12 cellular contexts compared by ENCODE assay signal in genomic region chr3:129599073-129599472, GRCh38. TPM values are rescaled to one million over a fixed set of nuclear protein-coding genes. Genes with fewer than 3 reads are reported as not detected.
DNase-seq lines count a peak whose midpoint lies in the region; ATAC-seq and TF ChIP-seq lines count a peak whose summit lies in the region.
"Had no signal": no experiment of that assay in that cellular context is flagged by ENCODE, and none has a peak within 500 bp of the region (broad histone marks: within the 10 kb centered on the region; RNA-seq: fewer than 3 reads in every experiment).

No MANE protein-coding gene starts in this region.

- TF ChIP-seq RAD21 in SK-N-SH (IDR thresholded peaks at IDR 0.05; ENCODE audit: low read length), result no peak

- intact Hi-C loops in dorsolateral prefrontal cortex (cut with DNase I), result no loop called here

- H3K36me3 Mint-ChIP-seq in natural killer cell treated with Interleukin-12 subunit alpha and Interleukin-12 subunit beta and Interleukin-15 and Interleukin-18, amount 100 ng/mL, for 72 hours, result no peaks in the 10 kb centered on the region
- H3K36me3 Mint-ChIP-seq: activated CD8-positive, alpha-beta memory T cell treated with anti-CD3 and anti-CD28 coated beads, Interleukin-2, amount 10 ng/mL, durations not matched to agents 7 days and 5 days; activated naive CD8-positive, alpha-beta T cell treated with anti-CD3 and anti-CD28 coated beads for 36 hours; naive thymus-derived CD4-positive, alpha-beta T cell had no signal

- no peak overlapping the region for H3K4me3 ChIP-seq in SK-N-SH (ENCODE audit: low read depth in 2 of 2, low read length in 1 of 2)
- peak overlapping the region in 5 of 59 donors; percentile 3 to 28 (median 5) for H3K4me3 ChIP-seq in dorsolateral prefrontal cortex
- H3K4me3 ChIP-seq in muscle layer of colon (ENCODE audit: low read depth in 1 of 2, low read length in 2 of 2), result no peak overlapping the region
- no peak overlapping the region for H3K4me3 ChIP-seq in tibial nerve

- no peaks in the 10 kb centered on the region for H3K9me3 Mint-ChIP-seq in natural killer cell treated with Interleukin-12 subunit alpha and Interleukin-12 subunit beta and Interleukin-15 and Interleukin-18, amount 100 ng/mL, for 72 hours
- H3K9me3 Mint-ChIP-seq: activated naive CD8-positive, alpha-beta T cell treated with anti-CD3 and anti-CD28 coated beads for 36 hours; naive thymus-derived CD4-positive, alpha-beta T cell had no signal

- H3F3A ChIP-seq in SK-N-SH (replicated peaks; ENCODE audit: insufficient read depth), result peaks cover 7% of the 10 kb centered on the region

- DNase-seq in SK-N-SH (no peak), dorsolateral prefrontal cortex (no peak), tibial nerve (ENCODE audit: low spot score in 2 of 2) (no peak), NCI-H2196 (lab: John Stamatoyannopoulos, UW; ENCODE audit: unreplicated experiment) (no peak)
- DNase-seq in natural killer cell treated with Interleukin-12 subunit alpha and Interleukin-12 subunit beta and Interleukin-15 and Interleukin-18, amount 100 ng/mL, for 72 hours (ENCODE audit: low spot score), result no peak
- DNase-seq: activated CD8-positive, alpha-beta memory T cell treated with anti-CD3 and anti-CD28 coated beads, Interleukin-2, amount 10 ng/mL, durations not matched to agents 7 days and 5 days; activated naive CD8-positive, alpha-beta T cell treated with anti-CD3 and anti-CD28 coated beads for 36 hours; naive thymus-derived CD4-positive, alpha-beta T cell had no signal

- H3K4me3 Mint-ChIP-seq in natural killer cell treated with Interleukin-12 subunit alpha and Interleukin-12 subunit beta and Interleukin-15 and Interleukin-18, amount 100 ng/mL, for 72 hours, result no peak overlapping the region
- H3K4me3 Mint-ChIP-seq: activated CD8-positive, alpha-beta memory T cell treated with anti-CD3 and anti-CD28 coated beads, Interleukin-2, amount 10 ng/mL, durations not matched to agents 7 days and 5 days; activated naive CD8-positive, alpha-beta T cell treated with anti-CD3 and anti-CD28 coated beads for 36 hours; naive thymus-derived CD4-positive, alpha-beta T cell had no signal

- TF ChIP-seq EP300 in SK-N-SH (IDR thresholded peaks at IDR 0.05; ENCODE audit: borderline replicate concordance in 1 of 2, low read depth in 1 of 2, low read length in 1 of 2), result no peak
- TF ChIP-seq EP300 in tibial nerve (IDR thresholded peaks at IDR 0.05), result no peak

- TF ChIP-seq CTCF in SK-N-SH (IDR thresholded peaks at IDR 0.05), result no peak
- TF ChIP-seq CTCF in dorsolateral prefrontal cortex (IDR thresholded peaks at IDR 0.05 in 54 of 56, conservative IDR thresholded peaks at IDR 0.05 in 2 of 56; ENCODE audit: low read depth in 1 of 56, partially characterized antibody in 56 of 56), result no peak
- TF ChIP-seq CTCF in tibial nerve (IDR thresholded peaks at IDR 0.05), result no peak

- POLR2A ChIA-PET in SK-N-SH (lab: Yijun Ruan, JAX), result no interaction called here

- CTCF ChIA-PET in SK-N-SH (lab: Yijun Ruan, JAX), result interaction anchor here (1.1 kb wide), 1 partner anchor 10 kb away, joined by 4 read pairs; no protein-coding TSS in a partner anchor

- peaks cover 5% of the 10 kb centered on the region; the same call in 1 of the 2 replicates for H4K20me1 ChIP-seq in SK-N-SH (ENCODE audit: insufficient read depth)

- H3K27ac ChIP-seq in SK-N-SH (ENCODE audit: low read depth in 2 of 2, low read length in 1 of 2) (peak overlapping the region in 1 of 2 experiments; percentile 36; a peak in 1 of 4 replicates), dorsolateral prefrontal cortex (peak overlapping the region in 57 of 59 donors; percentile 14 to 98 (median 95)), muscle layer of colon (ENCODE audit: low read depth, low read length) (peak overlapping the region; percentile 13), tibial nerve (peak overlapping the region in 3 of 4 donors; percentile 77 to 97 (median 89))

- H2AFZ ChIP-seq in SK-N-SH (ENCODE audit: low read depth), result no peak overlapping the region

- peaks cover 0 to 8% of the 10 kb centered on the region in 2 donors for H3K27me3 Mint-ChIP-seq in natural killer cell treated with Interleukin-12 subunit alpha and Interleukin-12 subunit beta and Interleukin-15 and Interleukin-18, amount 100 ng/mL, for 72 hours

- 97% methylated on average over 18 of the region's 19 CpGs for WGBS in SK-N-SH (ENCODE audit: low lambda C conversion rate)
- WGBS in tibial nerve, 2 donors, result 74 to 83% methylated on average over 13 to 19 of the region's 19 CpGs

- H3K4me1 Mint-ChIP-seq in natural killer cell treated with Interleukin-12 subunit alpha and Interleukin-12 subunit beta and Interleukin-15 and Interleukin-18, amount 100 ng/mL, for 72 hours (ENCODE audit: low read depth in 2 of 2), result peaks cover 12 to 44% of the 10 kb centered on the region in 2 donors

- peaks cover 38% of the 10 kb centered on the region for H3K79me2 ChIP-seq in SK-N-SH (ENCODE audit: insufficient read depth)

- H3K9me3 ChIP-seq in SK-N-SH (no peaks in the 10 kb centered on the region), muscle layer of colon (ENCODE audit: low read length) (no peaks in the 10 kb centered on the region), tibial nerve (no peaks in the 10 kb centered on the region)

- no peak overlapping the region for H3K27ac Mint-ChIP-seq in natural killer cell treated with Interleukin-12 subunit alpha and Interleukin-12 subunit beta and Interleukin-15 and Interleukin-18, amount 100 ng/mL, for 72 hours
- H3K27ac Mint-ChIP-seq: activated CD8-positive, alpha-beta memory T cell treated with anti-CD3 and anti-CD28 coated beads, Interleukin-2, amount 10 ng/mL, durations not matched to agents 7 days and 5 days; activated naive CD8-positive, alpha-beta T cell treated with anti-CD3 and anti-CD28 coated beads for 36 hours had no signal

- TF ChIP-seq POLR2A in tibial nerve (IDR thresholded peaks at IDR 0.05), result no peak

- peak overlapping the region; percentile 26; the same call in 1 of the 2 replicates for H3K4me2 ChIP-seq in SK-N-SH

- H3K9me2 ChIP-seq in SK-N-SH, result no peaks in the 10 kb centered on the region

- H3K4me1 ChIP-seq in SK-N-SH (ENCODE audit: control insufficient read depth in 1 of 2, insufficient read depth in 2 of 2, low read depth in 1 of 2, low read length in 1 of 2), result peaks cover 2 to 23% of the 10 kb centered on the region in 2 experiments; a peak in 3 of 4 replicates
- peaks cover 78% of the 10 kb centered on the region for H3K4me1 ChIP-seq in muscle layer of colon (ENCODE audit: insufficient read depth, low read length)
- peaks cover 0 to 100% (median 87%) of the 10 kb centered on the region in 4 donors for H3K4me1 ChIP-seq in tibial nerve

- H3K9ac ChIP-seq in SK-N-SH (no peak overlapping the region), muscle layer of colon (ENCODE audit: low read length) (no peak overlapping the region)

- H3K36me3 ChIP-seq in SK-N-SH (replicated peaks in 1 of 2; ENCODE audit: control insufficient read depth in 1 of 2, insufficient read depth in 2 of 2, low read length in 1 of 2) (no peaks in the 10 kb centered on the region), muscle layer of colon (ENCODE audit: insufficient read depth, low read length) (no peaks in the 10 kb centered on the region), tibial nerve (no peaks in the 10 kb centered on the region)

- H3K27me3 ChIP-seq in SK-N-SH (ENCODE audit: insufficient read depth) (no peaks in the 10 kb centered on the region), dorsolateral prefrontal cortex (no peaks in the 10 kb centered on the region), muscle layer of colon (ENCODE audit: control insufficient read depth in 1 of 2, insufficient read depth in 2 of 2, low read length in 2 of 2) (no peaks in the 10 kb centered on the region), tibial nerve (no peaks in the 10 kb centered on the region)

- ATAC-seq in SK-N-SH treated with all-trans-retinoic acid at 6 μM for 48 hours (no peak), GM21381 (IDR thresholded peaks at IDR 0.05; ENCODE audit: unreplicated experiment) (no peak)
- no peak for ATAC-seq in natural killer cell treated with Interleukin-12 subunit alpha and Interleukin-12 subunit beta and Interleukin-15 and Interleukin-18, amount 100 ng/mL, for 72 hours
- ATAC-seq: activated CD8-positive, alpha-beta memory T cell treated with anti-CD3 and anti-CD28 coated beads, Interleukin-2, amount 10 ng/mL, durations not matched to agents 7 days and 5 days had no signal

TF ChIP-seq in SK-N-SH, 30 proteins besides CTCF, POLR2A, EP300 and RAD21 (continues in another document):
- TF ChIP-seq NRF1 (IDR thresholded peaks at IDR 0.05; ENCODE audit: low read depth, low read length) (no peak), MAX (IDR thresholded peaks at IDR 0.05; ENCODE audit: low read depth) (no peak), EZH2phosphoT487 (IDR thresholded peaks at IDR 0.05; ENCODE audit: borderline replicate concordance, low read depth) (no peak), ELF1 (IDR thresholded peaks at IDR 0.05) (no peak), RXRA (IDR thresholded peaks at IDR 0.05; ENCODE audit: borderline replicate concordance, low read depth) (no peak)

TF ChIP-seq in SK-N-SH treated with all-trans-retinoic acid at 6 μM for 48 hours, 23 proteins besides CTCF, POLR2A, EP300 and RAD21 (continues in another document):
- no peak for TF ChIP-seq SNAI2 (CRISPR knock-in tag; IDR thresholded peaks at IDR 0.05)
- TF ChIP-seq ZFP30 (CRISPR knock-in tag; IDR thresholded peaks at IDR 0.05), result no peak

RNA-seq across cellular contexts. Expression of gene PLXND1, which starts 7.4 kb away (rescaled TPM):
- 43.0 and 53.5 TPM in 2 replicates for polyA plus RNA-seq in SK-N-SH (2012; rRNA removed)
- polyA plus RNA-seq in SK-N-SH (2012; cell fraction: cytosol; rRNA removed), result 26.5 and 37.7 TPM in 2 replicates
- polyA plus RNA-seq in SK-N-SH (2012; cell fraction: nucleus; rRNA removed), result 122 and 155 TPM in 2 replicates
- total RNA-seq in dorsolateral prefrontal cortex, result 100 to 1,000 TPM in 73 of 120 experiments, 10 to 100 TPM in 47; 60.7 to 184 (median 106) TPM
- 100 to 1,000 TPM; 155 to 300 (median 197) TPM for total RNA-seq in tibial nerve
- total RNA-seq in natural killer cell treated with Interleukin-12 subunit alpha and Interleukin-12 subunit beta and Interleukin-15 and Interleukin-18, amount 100 ng/mL, for 72 hours, result 1 to 10 TPM; 2.8 to 4.8 TPM

RNA-seq across cellular contexts. Expression of gene H1-8, which starts 56.1 kb away (rescaled TPM):
- not detected in 2 replicates for polyA plus RNA-seq in SK-N-SH (2012; rRNA removed)
- polyA plus RNA-seq in SK-N-SH (2012; cell fraction: cytosol; rRNA removed), result not detected in 2 replicates
- not detected in 2 replicates for polyA plus RNA-seq in SK-N-SH (2012; cell fraction: nucleus; rRNA removed)
- not detected for total RNA-seq in dorsolateral prefrontal cortex
- total RNA-seq in tibial nerve, result not detected
- total RNA-seq in natural killer cell treated with Interleukin-12 subunit alpha and Interleukin-12 subunit beta and Interleukin-15 and Interleukin-18, amount 100 ng/mL, for 72 hours, result not detected
- total RNA-seq: activated CD8-positive, alpha-beta memory T cell treated with anti-CD3 and anti-CD28 coated beads, Interleukin-2, amount 10 ng/mL, durations not matched to agents 7 days and 5 days; activated naive CD8-positive, alpha-beta T cell treated with anti-CD3 and anti-CD28 coated beads for 36 hours; MCF 10A; naive thymus-derived CD4-positive, alpha-beta T cell had no signal
- polyA plus RNA-seq: naive thymus-derived CD4-positive, alpha-beta T cell had no signal

Comparison
In these comparisons a context has a peak if more than half of its experiments do, and no peak if none do; other contexts are left out.
1. RNA of gene PLXND1, which starts 7.4 kb away (total RNA-seq): 155 to 300 TPM in tibial nerve and 60.7 to 184 TPM in dorsolateral prefrontal cortex; 2.8 to 4.8 TPM in natural killer cell treated with Interleukin-12 subunit alpha and Interleukin-12 subunit beta and Interleukin-15 and Interleukin-18, amount 100 ng/mL, for 72 hours; every median in the first group is over 10 times any median in the second.